16 cellular contexts compared by ENCODE assay signal in the genomic region with DNA sequence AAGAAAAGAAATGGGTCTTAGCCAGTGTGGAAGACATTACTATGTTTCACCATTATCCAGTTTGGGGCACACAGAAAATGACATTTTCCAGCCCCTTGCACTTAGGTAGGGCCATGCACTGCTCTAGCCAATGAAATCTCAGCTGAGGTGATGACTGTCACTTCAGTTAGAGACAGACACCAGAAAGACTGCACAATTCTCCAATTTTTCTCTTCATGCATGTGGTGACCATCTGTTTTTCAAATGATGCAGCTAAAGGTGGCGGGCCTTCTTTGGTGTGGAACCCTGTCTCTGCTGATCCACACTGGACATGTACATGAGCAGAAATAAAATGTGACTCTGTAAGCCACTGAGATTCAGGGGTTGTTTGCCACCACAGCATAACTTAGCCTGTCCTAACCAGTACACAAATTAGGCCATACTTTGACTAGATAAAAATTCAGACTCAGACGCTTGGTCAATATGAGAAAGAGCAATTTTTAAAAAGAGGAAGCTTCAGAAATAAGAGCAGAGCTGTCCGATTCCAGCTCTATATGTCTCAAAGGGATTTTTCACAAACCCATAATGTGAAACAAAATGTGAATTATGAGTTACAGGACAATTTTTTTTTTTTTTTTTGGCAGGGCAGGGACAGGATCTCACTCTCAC. TPM values are rescaled to one million over a fixed set of nuclear protein-coding genes. Genes with fewer than 3 reads are reported as not detected.
DNase-seq lines count a peak whose midpoint lies in the region; ATAC-seq, FAIRE-seq and TF ChIP-seq lines count a peak whose summit lies in the region.
"Had no signal": no experiment of that assay in that cellular context is flagged by ENCODE, and none has a peak within 500 bp of the region (broad histone marks: within the 10 kb centered on the region; RNA-seq: fewer than 3 reads in every experiment).

No MANE protein-coding gene starts in this region.

- no peaks in the 10 kb centered on the region for H4K20me1 ChIP-seq in GM12878 (ENCODE audit: control insufficient read depth, insufficient read depth)
- H4K20me1 ChIP-seq in HepG2 (ENCODE audit: insufficient read depth, low read length), result no peaks in the 10 kb centered on the region

- CTCF ChIA-PET in GM12878 (lab: Yijun Ruan, JAX), result interaction anchor here (0.8 to 1.4 kb wide), 2 partner anchors 27 to 80 kb away, joined by 3 to 5 read pairs; no protein-coding TSS in a partner anchor
- CTCF ChIA-PET in HepG2 (lab: Yijun Ruan, JAX; ENCODE audit: low intra/inter-chr PET ratio, low total read pairs), result no interaction called here

- H3K9ac ChIP-seq in GM12878 (ENCODE audit: control insufficient read depth, insufficient read depth, low read length) (0 out of 2 replicates have a peak overlapping the region, but pooled peaks have one; percentile 13), HepG2 (ENCODE audit: insufficient read depth, low read depth, low read length) (no peak overlapping the region)

- intact Hi-C loops in GM12878 (cut with micrococcal nuclease; ENCODE audit: unreplicated experiment) (no loop called here), HepG2 (cut with micrococcal nuclease; ENCODE audit: unreplicated experiment) (no loop called here)

- peak overlapping the region; percentile 16 for H3K27ac ChIP-seq in GM12878 (ENCODE audit: control insufficient read depth, insufficient read depth)
- H3K27ac ChIP-seq in HepG2 (ENCODE audit: extremely low read length, insufficient read depth, low read length), result no peak overlapping the region
- H3K27ac ChIP-seq: hepatocyte, uterus had no signal

- in situ Hi-C loops in GM12878 (cut with MboI) (no loop called here), HepG2 (cut with HindIII; ENCODE audit: extremely low pct_ligation_motif_present, low pct_unique_long_range_greater_than_20kb) (no loop called here)

- TF ChIP-seq RAD21 in GM12878 (IDR thresholded peaks at IDR 0.05; ENCODE audit: insufficient read depth, low read depth, low read length) (no peak), HepG2 (CRISPR knock-in tag; IDR thresholded peaks at IDR 0.05) (no peak)

- TF ChIP-seq POLR2A in GM12878 (IDR thresholded peaks at IDR 0.05; ENCODE audit: low read depth, low read length), result no peak
- TF ChIP-seq POLR2A in HepG2 (IDR thresholded peaks at IDR 0.05; ENCODE audit: insufficient read depth in 1 of 2, low read depth in 2 of 2, low read length in 2 of 2), result no peak

- H3K27me3 ChIP-seq in GM06990 (replicated peaks; ENCODE audit: control insufficient read depth, insufficient read depth, low read length) (no peaks in the 10 kb centered on the region), GM12878 (replicated peaks in 1 of 2; ENCODE audit: control insufficient read depth in 2 of 2, insufficient read depth in 2 of 2, low read length in 1 of 2) (no peaks in the 10 kb centered on the region), HepG2 (ENCODE audit: control insufficient read depth in 1 of 2, insufficient read depth in 2 of 2, low read length in 2 of 2) (no peaks in the 10 kb centered on the region)
- H3K27me3 ChIP-seq: hepatocyte, uterus had no signal

- no peaks in the 10 kb centered on the region for H3K36me3 ChIP-seq in GM06990 (ENCODE audit: control insufficient read depth, insufficient read depth, low read length)
- no peaks in the 10 kb centered on the region for H3K36me3 ChIP-seq in GM12878 (ENCODE audit: control insufficient read depth in 2 of 2, insufficient read depth in 2 of 2, low read length in 1 of 2)
- H3K36me3 ChIP-seq in HepG2 (replicated peaks in 1 of 2; ENCODE audit: control insufficient read depth in 1 of 2, insufficient read depth in 2 of 2, low read length in 2 of 2), result 0 out of 5 replicates have a peak, but pooled peaks cover 0 to 1% of the 10 kb centered on the region in 2 experiments
- H3K36me3 ChIP-seq: uterus had no signal

- peak overlapping the region; percentile 5 for H2AFZ ChIP-seq in GM12878 (ENCODE audit: control insufficient read depth, low read depth, low read length)
- H2AFZ ChIP-seq in HepG2 (ENCODE audit: low read length), result no peak overlapping the region
- H2AFZ ChIP-seq: hepatocyte had no signal

- SMC1A ChIA-PET in GM12878 (lab: Charles Lee; ENCODE audit: uncharacterized antibody, unreplicated experiment), result interaction anchor here (0.8 to 1.4 kb wide), 5 partner anchors 11 to 333 kb away, joined by 3 to 7 read pairs (median 3); no protein-coding TSS in a partner anchor

- no TSS peak for BruUV-seq in GM12878 (replicated peaks; lab: Mats Ljungman, UMichigan)
- BruUV-seq in HepG2 (replicated peaks; lab: Mats Ljungman, UMichigan), result no TSS peak

- ATAC-seq in GM19463 (IDR thresholded peaks at IDR 0.05; ENCODE audit: unreplicated experiment) (peak; percentile 44), HG03354 (IDR thresholded peaks at IDR 0.05; ENCODE audit: poor library complexity, severe bottlenecking, unreplicated experiment) (peak; percentile 66), GM12878 (peak; percentile 93), HepG2 (no peak)
- ATAC-seq: left cardiac atrium had no signal

- H3K79me2 ChIP-seq in GM12878 (ENCODE audit: control insufficient read depth, insufficient read depth, low read length), result no peaks in the 10 kb centered on the region
- peaks cover 2% of the 10 kb centered on the region for H3K79me2 ChIP-seq in HepG2 (ENCODE audit: insufficient read depth, low read length)

- TF ChIP-seq CTCF in GM06990 (IDR thresholded peaks at IDR 0.05; ENCODE audit: insufficient read depth, low read length, poor library complexity, severe bottlenecking), result no peak
- TF ChIP-seq CTCF in GM12878 (IDR thresholded peaks at IDR 0.05 in 2 of 3, conservative IDR thresholded peaks at IDR 0.05 in 1 of 3; ENCODE audit: control insufficient read depth in 2 of 3, extremely low read depth in 1 of 3, insufficient read depth in 1 of 3, low read depth in 3 of 3, low read length in 3 of 3), result no peak
- no peak for TF ChIP-seq CTCF in HepG2 (CRISPR knock-in tag; IDR thresholded peaks at IDR 0.05)

- DNase-seq in GM06990 (ENCODE audit: extremely low read depth, insufficient read length), result peak; percentile 73
- DNase-seq in GM12878 (ENCODE audit: low read depth, low spot score), result peak; percentile 66
- no peak for DNase-seq in HepG2 (ENCODE audit: low spot score)
- no peak for DNase-seq in LoVo (ENCODE audit: low spot score)
- no peak for DNase-seq in urothelium cell line (ENCODE audit: low spot score)
- no peak for DNase-seq in stimulated activated CD4-positive, alpha-beta T cell treated with anti-CD3 and anti-CD28 coated beads, Interleukin-4, amount 100 ng/mL, for 4 hours
- DNase-seq: activated CD4-positive, alpha-beta memory T cell treated with anti-CD3 and anti-CD28 coated beads, Interleukin-2, amount 10 ng/mL, durations not matched to agents 7 days and 5 days; activated naive CD4-positive, alpha-beta T cell; DMS153; erythroblast; left cardiac atrium; uterus had no signal

- FAIRE-seq in GM12878 (lab: Jason Lieb, UNC) (no peak), HepG2 (lab: Jason Lieb, UNC) (no peak), urothelium cell line (lab: Jason Lieb, UNC) (no peak)

- no peaks in the 10 kb centered on the region for H3K9me3 ChIP-seq in GM12878 (replicated peaks; ENCODE audit: control insufficient read depth, insufficient read depth, low read length)
- H3K9me3 ChIP-seq in HepG2 (ENCODE audit: low read length), result no peaks in the 10 kb centered on the region
- H3K9me3 ChIP-seq: uterus had no signal

- RAD21 ChIA-PET in GM12878 (lab: Charles Lee; ENCODE audit: unreplicated experiment), result interaction anchor here (0.7 to 1.0 kb wide), 2 partner anchors 80 to 282 kb away, joined by 3 read pairs; partner anchors contain the start of gene ZNF566

- H3K4me2 ChIP-seq in GM12878 (ENCODE audit: control insufficient read depth, insufficient read depth) (peak overlapping the region; percentile 57), HepG2 (ENCODE audit: low read depth, low read length) (no peak overlapping the region)
- H3K4me2 ChIP-seq: hepatocyte had no signal

- WGBS in GM12878 (ENCODE audit: insufficient coverage, insufficient replicate concordance, low lambda C conversion rate, missing lambda C conversion rate), result 4% methylated on average over 3 of the region's 3 CpGs
- WGBS in HepG2 (ENCODE audit: low lambda C conversion rate), result 97% methylated on average over 3 of the region's 3 CpGs

- peaks cover 17% of the 10 kb centered on the region for H3K4me1 ChIP-seq in GM12878 (ENCODE audit: control insufficient read depth, insufficient read depth, low read length)
- peaks cover 2% of the 10 kb centered on the region for H3K4me1 ChIP-seq in HepG2 (ENCODE audit: insufficient read depth, low read length)
- H3K4me1 ChIP-seq: uterus had no signal

- TF ChIP-seq EP300 in GM12878 (IDR thresholded peaks at IDR 0.05; ENCODE audit: borderline replicate concordance in 1 of 2, control insufficient read depth in 1 of 2, low read depth in 2 of 2, low read length in 2 of 2) (no peak), HepG2 (IDR thresholded peaks at IDR 0.05; ENCODE audit: low read depth in 2 of 2, low read length in 2 of 2) (no peak), HepG2 (CRISPR knock-in tag; IDR thresholded peaks at IDR 0.05; ENCODE audit: borderline replicate concordance) (no peak)

- POLR2A ChIA-PET in GM12878 (lab: Charles Lee) (interaction anchor here (0.6 to 1.2 kb wide), 2 partner anchors 24 to 79 kb away, joined by 3 read pairs; no protein-coding TSS in a partner anchor), HepG2 (lab: Yijun Ruan, JAX) (no interaction called here)

- no peak overlapping the region for H3K4me3 ChIP-seq in GM06990 (replicated peaks; ENCODE audit: low read depth, low read length)
- H3K4me3 ChIP-seq in GM12878, result no peak overlapping the region
- no peak overlapping the region for H3K4me3 ChIP-seq in HepG2 (replicated peaks in 1 of 3; ENCODE audit: insufficient read depth in 1 of 3, low read depth in 2 of 3, low read length in 3 of 3)
- H3K4me3 ChIP-seq: hepatocyte, uterus had no signal

RNA-seq across cellular contexts. Expression of gene ZNF565, which starts 6.7 kb away (rescaled TPM):
- total RNA-seq in GM12878 (2013; cell fraction: nucleolus; rRNA removed), result 6.9 and 7.9 TPM in 2 replicates
- total RNA-seq in GM12878 (2014; rRNA removed), result 1.7 and 1.8 TPM in 2 replicates
- 2.0 and 2.2 TPM in 2 replicates for total RNA-seq in GM12878 (2014; rRNA removed; fragmentation: Illumina TruSeq; extraction: Trizol)
- total RNA-seq in GM12878 (2021), result 1.7 and 1.9 TPM in 2 replicates
- polyA plus RNA-seq in GM12878 (2011; ENCODE audit: low read depth), result 0.80 TPM
- polyA plus RNA-seq in GM12878 (2011; rRNA removed), result 2.2 and 2.5 TPM in 2 replicates
- 1.2 and 1.4 TPM in 2 replicates for polyA plus RNA-seq in GM12878 (2011; cell fraction: cytosol; rRNA removed)
- polyA plus RNA-seq in GM12878 (2011; cell fraction: nucleus; rRNA removed), result 1.6 and 2.2 TPM in 2 replicates
- polyA plus RNA-seq in GM12878 (2012), result 1.3 and 1.6 TPM in 2 replicates
- polyA plus RNA-seq in GM12878 (2014; fragmentation: Illumina TruSeq; extraction: Trizol), result 1.9 and 2.0 TPM in 2 replicates
- polyA plus RNA-seq in GM12878 (2014; fragmentation: Nextera tagmentation; extraction: Ambion mirVana), result 1 to 10 TPM in 1 of 2 experiments, under 1 TPM in 1; 0.72 to 1.8 TPM
- polyA plus RNA-seq in GM12878 (2014; rRNA removed), result 0.86 and 0.93 TPM in 2 replicates
- 1 to 10 TPM; 1.4 to 2.0 TPM for polyA plus RNA-seq in GM12878 (2016; fragmentation: Nextera tagmentation; extraction: Ambion mirVana)
- polyA minus RNA-seq in GM12878 (2011; rRNA and poly(A)+ RNA removed), result 2.7 and 3.9 TPM in 2 replicates
- polyA minus RNA-seq in GM12878 (2011; cell fraction: cytosol; rRNA and poly(A)+ RNA removed), result 1.3 and 1.6 TPM in 2 replicates
- 0.73 and 1.1 TPM in 2 replicates for polyA minus RNA-seq in GM12878 (2011; cell fraction: nucleus; rRNA and poly(A)+ RNA removed)
- total RNA-seq in HepG2 (2016; rRNA removed; fragmentation: Illumina TruSeq; extraction: Trizol), result 5.2 and 6.0 TPM in 2 replicates
- total RNA-seq in HepG2 (2016; cell fraction: cytosol; rRNA removed; fragmentation: Illumina TruSeq; extraction: Trizol; ENCODE audit: low read depth), result 2.6 and 3.3 TPM in 2 replicates
- 5.1 and 5.7 TPM in 2 replicates for total RNA-seq in HepG2 (2016; cell fraction: insoluble cytoplasmic fraction; rRNA removed; fragmentation: Illumina TruSeq; extraction: Trizol)
- 3.8 and 4.2 TPM in 2 replicates for total RNA-seq in HepG2 (2016; cell fraction: membrane; rRNA removed; fragmentation: Illumina TruSeq; extraction: Trizol)
- total RNA-seq in HepG2 (2016; cell fraction: nucleus; rRNA removed; fragmentation: Illumina TruSeq; extraction: Trizol), result 3.8 and 5.4 TPM in 2 replicates
- polyA plus RNA-seq in HepG2 (2011; rRNA removed), result 1.8 and 2.1 TPM in 2 replicates
- 0.95 and 1.4 TPM in 2 replicates for polyA plus RNA-seq in HepG2 (2011; cell fraction: cytosol; rRNA removed)
- polyA plus RNA-seq in HepG2 (2011; cell fraction: nucleus; rRNA removed), result 2.5 and 3.3 TPM in 2 replicates
- polyA plus RNA-seq in HepG2 (2012), result 2.3 and 2.4 TPM in 2 replicates
- 0.63 and 0.91 TPM in 2 replicates for polyA plus RNA-seq in HepG2 (2016; cell fraction: cytosol; fragmentation: Illumina TruSeq; extraction: Trizol; ENCODE audit: low read depth)
- 3.6 and 3.8 TPM in 2 replicates for polyA plus RNA-seq in HepG2 (2016; cell fraction: insoluble cytoplasmic fraction; fragmentation: Illumina TruSeq; extraction: Trizol; ENCODE audit: low read depth)
- polyA plus RNA-seq in HepG2 (2016; cell fraction: membrane; fragmentation: Illumina TruSeq; extraction: Trizol; ENCODE audit: low read depth), result 1.5 and 1.6 TPM in 2 replicates
- polyA plus RNA-seq in HepG2 (2016; cell fraction: nucleus; fragmentation: Illumina TruSeq; extraction: Trizol; ENCODE audit: insufficient read depth, low read depth), result 4.5 and 4.8 TPM in 2 replicates
- polyA minus RNA-seq in HepG2 (2011; rRNA and poly(A)+ RNA removed; ENCODE audit: low replicate concordance), result 2.0 and 2.7 TPM in 2 replicates
- 1.2 and 2.2 TPM in 2 replicates for polyA minus RNA-seq in HepG2 (2011; cell fraction: cytosol; rRNA and poly(A)+ RNA removed)
- polyA minus RNA-seq in HepG2 (2011; cell fraction: nucleus; rRNA and poly(A)+ RNA removed), result 5.4 and 7.6 TPM in 2 replicates

RNA-seq across cellular contexts. Expression of gene ZNF146, which starts 7.2 kb away (rescaled TPM):
- 139 and 151 TPM in 2 replicates for total RNA-seq in GM12878 (2013; cell fraction: nucleolus; rRNA removed)
- total RNA-seq in GM12878 (2014; rRNA removed), result 63.5 and 73.6 TPM in 2 replicates
- total RNA-seq in GM12878 (2014; rRNA removed; fragmentation: Illumina TruSeq; extraction: Trizol), result 110 and 112 TPM in 2 replicates
- total RNA-seq in GM12878 (2021), result 60.4 and 61.0 TPM in 2 replicates
- polyA plus RNA-seq in GM12878 (2011; ENCODE audit: low read depth), result 29.4 TPM
- 80.3 and 128 TPM in 2 replicates for polyA plus RNA-seq in GM12878 (2011; rRNA removed)
- 30.1 and 41.4 TPM in 2 replicates for polyA plus RNA-seq in GM12878 (2011; cell fraction: cytosol; rRNA removed)
- polyA plus RNA-seq in GM12878 (2011; cell fraction: nucleus; rRNA removed), result 23.7 and 24.9 TPM in 2 replicates
- 32.6 and 56.3 TPM in 2 replicates for polyA plus RNA-seq in GM12878 (2012)
- polyA plus RNA-seq in GM12878 (2014; fragmentation: Illumina TruSeq; extraction: Trizol), result 115 and 152 TPM in 2 replicates
- 10 to 100 TPM; 20.0 to 37.8 TPM for polyA plus RNA-seq in GM12878 (2014; fragmentation: Nextera tagmentation; extraction: Ambion mirVana)
- polyA plus RNA-seq in GM12878 (2014; rRNA removed), result 47.8 and 52.6 TPM in 2 replicates
- 10 to 100 TPM; 79.0 to 83.0 TPM for polyA plus RNA-seq in GM12878 (2016; fragmentation: Nextera tagmentation; extraction: Ambion mirVana)
- polyA minus RNA-seq in GM12878 (2011; rRNA and poly(A)+ RNA removed), result 49.5 and 65.4 TPM in 2 replicates
- 29.0 and 29.9 TPM in 2 replicates for polyA minus RNA-seq in GM12878 (2011; cell fraction: cytosol; rRNA and poly(A)+ RNA removed)
- polyA minus RNA-seq in GM12878 (2011; cell fraction: nucleus; rRNA and poly(A)+ RNA removed), result 15.4 and 21.0 TPM in 2 replicates
- 52.7 and 93.3 TPM in 2 replicates for total RNA-seq in HepG2 (2016; rRNA removed; fragmentation: Illumina TruSeq; extraction: Trizol)
- 7.1 and 7.2 TPM in 2 replicates for total RNA-seq in HepG2 (2016; cell fraction: cytosol; rRNA removed; fragmentation: Illumina TruSeq; extraction: Trizol; ENCODE audit: low read depth)
- total RNA-seq in HepG2 (2016; cell fraction: insoluble cytoplasmic fraction; rRNA removed; fragmentation: Illumina TruSeq; extraction: Trizol), result 53.6 and 86.2 TPM in 2 replicates
- 33.9 and 37.0 TPM in 2 replicates for total RNA-seq in HepG2 (2016; cell fraction: membrane; rRNA removed; fragmentation: Illumina TruSeq; extraction: Trizol)
- total RNA-seq in HepG2 (2016; cell fraction: nucleus; rRNA removed; fragmentation: Illumina TruSeq; extraction: Trizol), result 30.3 and 37.2 TPM in 2 replicates
- 26.8 and 28.4 TPM in 2 replicates for polyA plus RNA-seq in HepG2 (2011; rRNA removed)
- polyA plus RNA-seq in HepG2 (2011; cell fraction: cytosol; rRNA removed), result 12.6 and 22.7 TPM in 2 replicates
- 11.3 and 18.6 TPM in 2 replicates for polyA plus RNA-seq in HepG2 (2011; cell fraction: nucleus; rRNA removed)
- 47.9 and 48.1 TPM in 2 replicates for polyA plus RNA-seq in HepG2 (2012)
- 3.7 and 4.0 TPM in 2 replicates for polyA plus RNA-seq in HepG2 (2016; cell fraction: cytosol; fragmentation: Illumina TruSeq; extraction: Trizol; ENCODE audit: low read depth)
- polyA plus RNA-seq in HepG2 (2016; cell fraction: insoluble cytoplasmic fraction; fragmentation: Illumina TruSeq; extraction: Trizol; ENCODE audit: low read depth), result 71.0 and 81.5 TPM in 2 replicates
- 15.3 and 15.4 TPM in 2 replicates for polyA plus RNA-seq in HepG2 (2016; cell fraction: membrane; fragmentation: Illumina TruSeq; extraction: Trizol; ENCODE audit: low read depth)
- 56.6 and 59.5 TPM in 2 replicates for polyA plus RNA-seq in HepG2 (2016; cell fraction: nucleus; fragmentation: Illumina TruSeq; extraction: Trizol; ENCODE audit: insufficient read depth, low read depth)
- polyA minus RNA-seq in HepG2 (2011; rRNA and poly(A)+ RNA removed; ENCODE audit: low replicate concordance), result 8.8 and 18.0 TPM in 2 replicates
- 25.7 and 28.9 TPM in 2 replicates for polyA minus RNA-seq in HepG2 (2011; cell fraction: cytosol; rRNA and poly(A)+ RNA removed)
- 31.7 and 48.7 TPM in 2 replicates for polyA minus RNA-seq in HepG2 (2011; cell fraction: nucleus; rRNA and poly(A)+ RNA removed)

RNA-seq across cellular contexts. Expression of gene COX7A1, which starts 55.5 kb away (rescaled TPM):
- not detected in 2 replicates for total RNA-seq in GM12878 (2013; cell fraction: nucleolus; rRNA removed)
- not detected in 2 replicates for total RNA-seq in GM12878 (2014; rRNA removed)
- not detected in 2 replicates for total RNA-seq in GM12878 (2014; rRNA removed; fragmentation: Illumina TruSeq; extraction: Trizol)
- total RNA-seq in GM12878 (2021), result not detected in 2 replicates
- polyA plus RNA-seq in GM12878 (2011; ENCODE audit: low read depth), result not detected
- not detected in 2 replicates for polyA plus RNA-seq in GM12878 (2011; rRNA removed)
- polyA plus RNA-seq in GM12878 (2011; cell fraction: cytosol; rRNA removed), result not detected in 2 replicates
- not detected in 2 replicates for polyA plus RNA-seq in GM12878 (2011; cell fraction: nucleus; rRNA removed)
- not detected in 2 replicates for polyA plus RNA-seq in GM12878 (2012)
- polyA plus RNA-seq in GM12878 (2014; fragmentation: Illumina TruSeq; extraction: Trizol), result not detected in 2 replicates
- not detected for polyA plus RNA-seq in GM12878 (2014; fragmentation: Nextera tagmentation; extraction: Ambion mirVana)
- polyA plus RNA-seq in GM12878 (2014; rRNA removed), result not detected in 2 replicates
- not detected for polyA plus RNA-seq in GM12878 (2016; fragmentation: Nextera tagmentation; extraction: Ambion mirVana)
- not detected in 2 replicates for polyA minus RNA-seq in GM12878 (2011; rRNA and poly(A)+ RNA removed)
- polyA minus RNA-seq in GM12878 (2011; cell fraction: cytosol; rRNA and poly(A)+ RNA removed), result not detected in 2 replicates
- polyA minus RNA-seq in GM12878 (2011; cell fraction: nucleus; rRNA and poly(A)+ RNA removed), result not detected in 2 replicates
- total RNA-seq in HepG2 (2016; rRNA removed; fragmentation: Illumina TruSeq; extraction: Trizol), result not detected in 2 replicates
- total RNA-seq in HepG2 (2016; cell fraction: cytosol; rRNA removed; fragmentation: Illumina TruSeq; extraction: Trizol; ENCODE audit: low read depth), result not detected in 2 replicates
- total RNA-seq in HepG2 (2016; cell fraction: insoluble cytoplasmic fraction; rRNA removed; fragmentation: Illumina TruSeq; extraction: Trizol), result not detected in 2 replicates
- total RNA-seq in HepG2 (2016; cell fraction: membrane; rRNA removed; fragmentation: Illumina TruSeq; extraction: Trizol), result not detected in 2 replicates
- not detected in 2 replicates for total RNA-seq in HepG2 (2016; cell fraction: nucleus; rRNA removed; fragmentation: Illumina TruSeq; extraction: Trizol)
- polyA plus RNA-seq in HepG2 (2011; rRNA removed), result not detected in 2 replicates
- not detected in 2 replicates for polyA plus RNA-seq in HepG2 (2011; cell fraction: cytosol; rRNA removed)
- not detected in 2 replicates for polyA plus RNA-seq in HepG2 (2011; cell fraction: nucleus; rRNA removed)
- not detected in 2 replicates for polyA plus RNA-seq in HepG2 (2012)
- not detected in 2 replicates for polyA plus RNA-seq in HepG2 (2016; cell fraction: cytosol; fragmentation: Illumina TruSeq; extraction: Trizol; ENCODE audit: low read depth)
- not detected in 2 replicates for polyA plus RNA-seq in HepG2 (2016; cell fraction: insoluble cytoplasmic fraction; fragmentation: Illumina TruSeq; extraction: Trizol; ENCODE audit: low read depth)
- polyA plus RNA-seq in HepG2 (2016; cell fraction: membrane; fragmentation: Illumina TruSeq; extraction: Trizol; ENCODE audit: low read depth), result not detected in 2 replicates
- not detected in 2 replicates for polyA plus RNA-seq in HepG2 (2016; cell fraction: nucleus; fragmentation: Illumina TruSeq; extraction: Trizol; ENCODE audit: insufficient read depth, low read depth)
- polyA minus RNA-seq in HepG2 (2011; rRNA and poly(A)+ RNA removed; ENCODE audit: low replicate concordance), result not detected in 2 replicates
- polyA minus RNA-seq in HepG2 (2011; cell fraction: cytosol; rRNA and poly(A)+ RNA removed), result not detected in 2 replicates
- polyA minus RNA-seq in HepG2 (2011; cell fraction: nucleus; rRNA and poly(A)+ RNA removed), result not detected in 2 replicates
- total RNA-seq: activated CD4-positive, alpha-beta memory T cell treated with anti-CD3 and anti-CD28 coated beads, Interleukin-2, amount 10 ng/mL, durations not matched to agents 7 days and 5 days; hepatocyte; progenitor cell of endocrine pancreas had no signal
- polyA plus RNA-seq: hepatocyte had no signal

Comparison
In these comparisons a context has a peak if more than half of its experiments do, and no peak if none do; other contexts are left out.
1. DNase-seq: peak in GM06990 (single experiment) and GM12878 (single experiment); none in HepG2 (single experiment), LoVo (single experiment), urothelium cell line (single experiment) and stimulated activated CD4-positive, alpha-beta T cell treated with anti-CD3 and anti-CD28 coated beads, Interleukin-4, amount 100 ng/mL, for 4 hours (0 of 2).